Comparison of ENCODE assay signal across 8 cellular contexts in the genomic region with DNA sequence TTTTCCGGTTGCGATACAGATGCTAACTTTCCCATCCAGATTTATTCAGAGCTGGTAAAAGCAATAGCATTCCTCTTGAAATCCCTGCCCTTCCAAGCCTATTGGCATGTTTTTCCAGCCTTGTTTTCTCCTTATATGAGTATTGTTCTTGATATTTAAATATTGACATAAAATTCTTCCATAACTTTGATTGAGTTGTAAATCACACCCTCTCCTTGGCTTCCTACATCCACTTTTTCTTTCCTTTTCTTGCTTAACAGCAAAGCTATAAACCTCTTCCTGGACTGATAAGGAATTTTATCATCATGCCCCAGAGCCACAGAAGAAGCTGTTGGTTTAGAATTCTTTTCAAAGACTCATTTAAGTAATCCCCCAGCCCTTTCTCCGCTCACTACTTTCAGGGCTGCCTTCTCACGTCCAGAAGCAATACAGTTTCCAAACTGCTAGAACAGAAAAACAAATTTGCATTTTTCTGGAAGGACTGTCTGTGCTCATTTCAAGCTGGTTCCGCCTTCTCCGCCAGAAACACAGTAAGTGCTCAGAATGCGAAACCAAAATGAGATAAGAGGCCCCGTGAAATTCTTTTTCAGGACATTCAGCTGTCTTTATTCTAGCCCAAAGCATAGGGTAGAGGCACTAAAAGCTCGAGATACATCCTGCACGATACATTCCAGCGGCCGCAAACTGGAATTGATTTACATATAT. TPM values are rescaled to one million over a fixed set of nuclear protein-coding genes. Genes with fewer than 3 reads are reported as not detected.
DNase-seq lines count a peak whose midpoint lies in the region; TF ChIP-seq lines count a peak whose summit lies in the region.

No MANE protein-coding gene starts in this region.

- peaks cover 0 to 9% (median 0%) of the 10 kb centered on the region in 3 donors for H3K27me3 ChIP-seq in stomach

- H3K9me3 Mint-ChIP-seq in activated T-helper 1 cell treated with anti-CD3 and anti-CD28 coated beads, Interleukin-12 subunit alpha, Interleukin-12 subunit beta, Interleukin-2, Interleukin-4 antibody, amounts not matched to agents 30 ng/mL and 10 ng/mL and 1 ng/mL, durations not matched to agents 14 hours and 24 hours and 36 hours = no peaks in the 10 kb centered on the region
- H3K9me3 Mint-ChIP-seq in activated T-helper 2 cell treated with anti-CD3 and anti-CD28 coated beads, Interferon-gamma antibody, Interleukin-2, Interleukin-4, amounts not matched to agents 10 μg/mL and 5 μg/mL and 100 μg/mL, durations not matched to agents 14 hours and 24 hours and 36 hours = no peaks in the 10 kb centered on the region

- TF ChIP-seq POLR2A in stomach (IDR thresholded peaks at IDR 0.05) = no peak

- no peak for TF ChIP-seq CTCF in stomach (IDR thresholded peaks at IDR 0.05)

- peaks cover 10% of the 10 kb centered on the region for H3K4me1 Mint-ChIP-seq in activated T-helper 1 cell treated with anti-CD3 and anti-CD28 coated beads, Interleukin-12 subunit alpha, Interleukin-12 subunit beta, Interleukin-2, Interleukin-4 antibody, amounts not matched to agents 30 ng/mL and 10 ng/mL and 1 ng/mL, durations not matched to agents 14 hours and 24 hours and 36 hours (ENCODE audit: low read depth)
- H3K4me1 Mint-ChIP-seq in activated T-helper 2 cell treated with anti-CD3 and anti-CD28 coated beads, Interferon-gamma antibody, Interleukin-2, Interleukin-4, amounts not matched to agents 10 μg/mL and 5 μg/mL and 100 μg/mL, durations not matched to agents 14 hours and 24 hours and 36 hours (ENCODE audit: low read depth) = peaks cover 7% of the 10 kb centered on the region

- H3K27me3 Mint-ChIP-seq in activated T-helper 1 cell treated with anti-CD3 and anti-CD28 coated beads, Interleukin-12 subunit alpha, Interleukin-12 subunit beta, Interleukin-2, Interleukin-4 antibody, amounts not matched to agents 30 ng/mL and 10 ng/mL and 1 ng/mL, durations not matched to agents 14 hours and 24 hours and 36 hours (ENCODE audit: insufficient read depth) = peaks cover 27% of the 10 kb centered on the region
- H3K27me3 Mint-ChIP-seq in activated T-helper 2 cell treated with anti-CD3 and anti-CD28 coated beads, Interferon-gamma antibody, Interleukin-2, Interleukin-4, amounts not matched to agents 10 μg/mL and 5 μg/mL and 100 μg/mL, durations not matched to agents 14 hours and 24 hours and 36 hours (ENCODE audit: low read depth) = peaks cover 35% of the 10 kb centered on the region

- H3K4me3 ChIP-seq in iPS-11a (ENCODE audit: low read depth, low read length) = peak overlapping the region; percentile 66
- peak overlapping the region; percentile 47 to 60 (median 57) for H3K4me3 ChIP-seq in stomach

- H3K27ac Mint-ChIP-seq in activated T-helper 1 cell treated with anti-CD3 and anti-CD28 coated beads, Interleukin-12 subunit alpha, Interleukin-12 subunit beta, Interleukin-2, Interleukin-4 antibody, amounts not matched to agents 30 ng/mL and 10 ng/mL and 1 ng/mL, durations not matched to agents 14 hours and 24 hours and 36 hours = no peak overlapping the region
- no peak overlapping the region for H3K27ac Mint-ChIP-seq in activated T-helper 2 cell treated with anti-CD3 and anti-CD28 coated beads, Interferon-gamma antibody, Interleukin-2, Interleukin-4, amounts not matched to agents 10 μg/mL and 5 μg/mL and 100 μg/mL, durations not matched to agents 14 hours and 24 hours and 36 hours

- WGBS in stomach, 5 donors = 0 to 42% (median 3%) methylated on average over 12 of the region's 12 CpGs

- peaks cover 0 to 27% (median 11%) of the 10 kb centered on the region in 4 donors for H3K4me1 ChIP-seq in stomach

- no peaks in the 10 kb centered on the region for H3K36me3 Mint-ChIP-seq in activated T-helper 1 cell treated with anti-CD3 and anti-CD28 coated beads, Interleukin-12 subunit alpha, Interleukin-12 subunit beta, Interleukin-2, Interleukin-4 antibody, amounts not matched to agents 30 ng/mL and 10 ng/mL and 1 ng/mL, durations not matched to agents 14 hours and 24 hours and 36 hours (ENCODE audit: low read depth)
- no peaks in the 10 kb centered on the region for H3K36me3 Mint-ChIP-seq in activated T-helper 2 cell treated with anti-CD3 and anti-CD28 coated beads, Interferon-gamma antibody, Interleukin-2, Interleukin-4, amounts not matched to agents 10 μg/mL and 5 μg/mL and 100 μg/mL, durations not matched to agents 14 hours and 24 hours and 36 hours (ENCODE audit: low read depth)

- H3K27ac ChIP-seq in stomach = peak overlapping the region; percentile 40 to 83 (median 77)

- DNase-seq in DMS 273 (lab: John Stamatoyannopoulos, UW; ENCODE audit: unreplicated experiment) = peak; percentile 58
- no peak for DNase-seq in DMS 273 treated with DMSO at 0.1 percent for 48 hours (lab: John Stamatoyannopoulos, UW)
- DNase-seq in activated T-helper 1 cell treated with anti-CD3 and anti-CD28 coated beads, Interleukin-12 subunit alpha, Interleukin-12 subunit beta, Interleukin-2, Interleukin-4 antibody, amounts not matched to agents 30 ng/mL and 10 ng/mL and 1 ng/mL, durations not matched to agents 14 hours and 24 hours and 36 hours (ENCODE audit: low spot score) = no peak
- DNase-seq in stomach = no peak
- no peak for DNase-seq in activated T-helper 2 cell treated with anti-CD3 and anti-CD28 coated beads, Interferon-gamma antibody, Interleukin-2, Interleukin-4, amounts not matched to agents 10 μg/mL and 5 μg/mL and 100 μg/mL, durations not matched to agents 14 hours and 24 hours and 36 hours (ENCODE audit: low spot score)
- no peak for DNase-seq in occipital lobe (lab: John Stamatoyannopoulos, UW)
- no peak for DNase-seq in iPS-NIHi7 (ENCODE audit: extremely low spot score)

- no peaks in the 10 kb centered on the region for H3K9me3 ChIP-seq in stomach

- H3K4me3 Mint-ChIP-seq in activated T-helper 1 cell treated with anti-CD3 and anti-CD28 coated beads, Interleukin-12 subunit alpha, Interleukin-12 subunit beta, Interleukin-2, Interleukin-4 antibody, amounts not matched to agents 30 ng/mL and 10 ng/mL and 1 ng/mL, durations not matched to agents 14 hours and 24 hours and 36 hours = peak overlapping the region; percentile 2
- no peak overlapping the region for H3K4me3 Mint-ChIP-seq in activated T-helper 2 cell treated with anti-CD3 and anti-CD28 coated beads, Interferon-gamma antibody, Interleukin-2, Interleukin-4, amounts not matched to agents 10 μg/mL and 5 μg/mL and 100 μg/mL, durations not matched to agents 14 hours and 24 hours and 36 hours (ENCODE audit: low read depth)

- no peaks in the 10 kb centered on the region for H3K36me3 ChIP-seq in stomach

- intact Hi-C loops in activated T-helper 1 cell treated with anti-CD3 and anti-CD28 coated beads, Interleukin-12 subunit alpha, Interleukin-12 subunit beta, Interleukin-2, Interleukin-4 antibody, amounts not matched to agents 30 ng/mL and 10 ng/mL and 1 ng/mL, durations not matched to agents 14 hours and 24 hours and 36 hours (cut with micrococcal nuclease) = no loop called here
- intact Hi-C loops in stomach (cut with DNase I; ENCODE audit: low total_unique reads) = no loop called here
- intact Hi-C loops in activated T-helper 2 cell treated with anti-CD3 and anti-CD28 coated beads, Interferon-gamma antibody, Interleukin-2, Interleukin-4, amounts not matched to agents 10 μg/mL and 5 μg/mL and 100 μg/mL, durations not matched to agents 14 hours and 24 hours and 36 hours (cut with micrococcal nuclease) = no loop called here

- no peak for TF ChIP-seq EP300 in stomach (IDR thresholded peaks at IDR 0.05)

RNA-seq across cellular contexts. Expression of gene MID1, which starts 0.9 kb away (rescaled TPM):
- not detected in 2 replicates for total RNA-seq in activated T-helper 1 cell treated with anti-CD3 and anti-CD28 coated beads, Interleukin-12 subunit alpha, Interleukin-12 subunit beta, Interleukin-2, Interleukin-4 antibody, amounts not matched to agents 30 ng/mL and 10 ng/mL and 1 ng/mL, durations not matched to agents 14 hours and 24 hours and 36 hours
- total RNA-seq in stomach = 10 to 100 TPM in 4 of 5 donors, 1 to 10 TPM in 1; 2.3 to 25.1 (median 15.4) TPM
- polyA plus RNA-seq in stomach = 1 to 10 TPM; 2.0 to 4.6 (median 2.0) TPM
- 0.34 TPM in 1 of 2 replicates, not detected in the other for total RNA-seq in activated T-helper 2 cell treated with anti-CD3 and anti-CD28 coated beads, Interferon-gamma antibody, Interleukin-2, Interleukin-4, amounts not matched to agents 10 μg/mL and 5 μg/mL and 100 μg/mL, durations not matched to agents 14 hours and 24 hours and 36 hours
- total RNA-seq in occipital lobe = 24.6 TPM
